ENCODE assay signal across 18 cellular contexts in genomic region chr3:33186524-33187367, GRCh38. TPM values are rescaled to one million over a fixed set of nuclear protein-coding genes. Genes with fewer than 3 reads are reported as not detected.
A peak's percentile ranks its signal among the peaks of the same experiment; 100 is the strongest.
DNase-seq lines count a peak whose midpoint lies in the region; ATAC-seq and TF ChIP-seq lines count a peak whose summit lies in the region.
"Had no signal": no experiment of that assay in that cellular context is flagged by ENCODE, and none has a peak within 500 bp of the region (broad histone marks: within the 10 kb centered on the region; RNA-seq: fewer than 3 reads in every experiment).

No MANE protein-coding gene starts in this region.

- peak overlapping the region; percentile 16 to 35 for H3K27ac ChIP-seq in ascending aorta
- H3K27ac ChIP-seq in thoracic aorta: peak overlapping the region; percentile 2 to 35
- H3K27ac ChIP-seq: BLaER1, sigmoid colon had no signal

- H3K36me3 ChIP-seq in ascending aorta: no peaks in the 10 kb centered on the region
- H3K36me3 ChIP-seq in thoracic aorta: no peaks in the 10 kb centered on the region
- H3K36me3 ChIP-seq: BLaER1, sigmoid colon had no signal

- ATAC-seq in thoracic aorta (ENCODE audit: insufficient number of reproducible peaks, low FRiP score, low read depth) (no peak), sciatic nerve (no peak), GM21786 (IDR thresholded peaks at IDR 0.05; ENCODE audit: unreplicated experiment) (no peak)
- ATAC-seq: activated CD4-positive, CD25-positive, alpha-beta regulatory T cell treated with anti-CD3 and anti-CD28 coated beads, Interleukin-2, amount 50 U/mL, for 24 hours had no signal

- intact Hi-C loops in ascending aorta (cut with DNase I): no loop called here
- intact Hi-C loops in sciatic nerve (cut with DNase I): no loop called here

- H3K4me3 ChIP-seq in ascending aorta (no peak overlapping the region), thoracic aorta (no peak overlapping the region)
- H3K4me3 ChIP-seq: BLaER1, sigmoid colon had no signal

- DNase-seq in HT-29 (ENCODE audit: low spot score) (peak; percentile 7), ascending aorta (ENCODE audit: low spot score in 2 of 2) (no peak), foreskin melanocyte (peak; percentile 66), thoracic aorta (ENCODE audit: low spot score) (no peak), sciatic nerve (ENCODE audit: low spot score) (no peak)
- no peak for DNase-seq in activated T-cell treated with anti-CD3 and anti-CD28 coated beads, Interleukin-2, amount 50 U/mL, for 48 hours
- DNase-seq: activated effector memory CD4-positive, alpha-beta T cell treated with Interleukin-2 at 50 U/mL for 16 hours; DND-41; erythroblast; hippocampal formation; NCI-H1694; NCI-H345; Right ventricle myocardium superior; sigmoid colon; substantia nigra had no signal

- TF ChIP-seq CTCF in ascending aorta (IDR thresholded peaks at IDR 0.05): peak in 1 of 3 experiments; percentile 16
- TF ChIP-seq CTCF in thoracic aorta (IDR thresholded peaks at IDR 0.05): peak; percentile 25

- H3K4me1 ChIP-seq in ascending aorta: peaks cover 0 to 13% of the 10 kb centered on the region in 2 donors
- H3K4me1 ChIP-seq in thoracic aorta (ENCODE audit: control insufficient read depth in 1 of 2, low read depth in 2 of 2): peaks cover 4 to 44% of the 10 kb centered on the region in 2 donors
- H3K4me1 ChIP-seq: BLaER1, sigmoid colon had no signal

- no peaks in the 10 kb centered on the region for H3K27me3 ChIP-seq in ascending aorta
- H3K27me3 ChIP-seq in thoracic aorta (replicated peaks; ENCODE audit: insufficient read depth): no peaks in the 10 kb centered on the region
- H3K27me3 ChIP-seq: BLaER1, sigmoid colon had no signal

- H3K9me3 ChIP-seq in ascending aorta: no peaks in the 10 kb centered on the region
- no peaks in the 10 kb centered on the region for H3K9me3 ChIP-seq in thoracic aorta
- H3K9me3 ChIP-seq: BLaER1, sigmoid colon had no signal

RNA-seq across cellular contexts. Expression of gene SUSD5, which starts 31.9 kb away (rescaled TPM):
- total RNA-seq in HT-29 (2014; rRNA removed; shearing (Covaris generic)): 0.10 TPM in 1 of 2 replicates, not detected in the other
- total RNA-seq in ascending aorta: 68.0 TPM
- total RNA-seq in thoracic aorta: 100 to 1,000 TPM; 259 to 273 TPM
- 1.6 TPM for total RNA-seq in sciatic nerve

Comparison
In these comparisons a context has a peak if more than half of its experiments do, and no peak if none do; other contexts are left out.
1. DNase-seq: peak in HT-29 (single experiment) and foreskin melanocyte (single experiment); none in ascending aorta (0 of 2), thoracic aorta (single experiment), activated T-cell treated with anti-CD3 and anti-CD28 coated beads, Interleukin-2, amount 50 U/mL, for 48 hours (0 of 2) and sciatic nerve (single experiment).
2. RNA of gene SUSD5, which starts 31.9 kb away (total RNA-seq): 259 to 273 TPM in thoracic aorta and 68.0 TPM in ascending aorta (single experiment); 1.6 TPM in sciatic nerve (single experiment) and 0.10 TPM in HT-29; every median in the first group is over 10 times any median in the second.